Comparison of ENCODE assay signal across 8 cellular contexts in genomic region chr1:47424336-47424982, GRCh38. TPM values are rescaled to one million over a fixed set of nuclear protein-coding genes. Genes with fewer than 3 reads are reported as not detected.
DNase-seq lines count a peak whose midpoint lies in the region; ATAC-seq lines count a peak whose summit lies in the region.

No MANE protein-coding gene starts in this region.

- ATAC-seq in GM18909 (IDR thresholded peaks at IDR 0.05; ENCODE audit: poor library complexity, unreplicated experiment), result no peak

- peak; percentile 27 for DNase-seq in NCI-H510A treated with DMSO at 0.1 percent for 48 hours (lab: John Stamatoyannopoulos, UW)
- DNase-seq in NCI-H510A (lab: John Stamatoyannopoulos, UW), result no peak
- DNase-seq in NCI-H1105 treated with DMSO at 0.1 percent for 48 hours (lab: John Stamatoyannopoulos, UW), result peak; percentile 71
- peak; percentile 29 for DNase-seq in UCSD-AML1 (lab: John Stamatoyannopoulos, UW; ENCODE audit: unreplicated experiment)
- peak; percentile 80 for DNase-seq in islet precursor cell
- DNase-seq in effector CD4-positive, alpha-beta T cell, result no peak
- no peak for DNase-seq in mesenteric fat pad (ENCODE audit: low spot score)

RNA-seq across cellular contexts. Expression of gene FOXE3, which starts 8.4 kb away (rescaled TPM):
- total RNA-seq in mesenteric fat pad, result not detected

RNA-seq across cellular contexts. Expression of gene FOXD2, which starts 13.4 kb away (rescaled TPM):
- 0.13 TPM for total RNA-seq in mesenteric fat pad

Comparison
In these comparisons a context has a peak if more than half of its experiments do, and no peak if none do; other contexts are left out.
1. DNase-seq: peak in NCI-H510A treated with DMSO at 0.1 percent for 48 hours (single experiment), NCI-H1105 treated with DMSO at 0.1 percent for 48 hours (single experiment), UCSD-AML1 (single experiment) and islet precursor cell (single experiment); none in NCI-H510A (single experiment), effector CD4-positive, alpha-beta T cell (single experiment) and mesenteric fat pad (single experiment).